In genomic region chr15:90860942-90861675, GRCh38 we compare ENCODE assay signal across 1 cellular context.
TF ChIP-seq lines count a peak whose summit lies in the region.

No MANE protein-coding gene starts in this region.

TF ChIP-seq in HepG2, 621 proteins besides CTCF, POLR2A, EP300 and RAD21 (continued from another document and continues in another):
- peak; percentile 91 for TF ChIP-seq ATF2 (CRISPR knock-in tag; IDR thresholded peaks at IDR 0.05)
- TF ChIP-seq THYN1 (CRISPR knock-in tag; IDR thresholded peaks at IDR 0.05; ENCODE audit: borderline replicate concordance, low read depth), result no peak
- peak; percentile 82 for TF ChIP-seq MED1 (CRISPR knock-in tag; IDR thresholded peaks at IDR 0.05)
- no peak for TF ChIP-seq ZBTB1 (CRISPR knock-in tag; IDR thresholded peaks at IDR 0.05; ENCODE audit: borderline replicate concordance)
- TF ChIP-seq ZNF350 (CRISPR knock-in tag; IDR thresholded peaks at IDR 0.05; ENCODE audit: borderline replicate concordance, low read depth), result no peak
- peak; percentile 49; the same call in 1 of the 2 replicates for TF ChIP-seq NR2F2 (IDR thresholded peaks at IDR 0.05; ENCODE audit: borderline replicate concordance, low read depth)
- no peak for TF ChIP-seq NFE2L1 (CRISPR knock-in tag; IDR thresholded peaks at IDR 0.05; ENCODE audit: borderline replicate concordance)
- peak; percentile 58; the same call in 1 of the 2 replicates for TF ChIP-seq NR2C2 (CRISPR knock-in tag; IDR thresholded peaks at IDR 0.05; ENCODE audit: borderline replicate concordance)
- TF ChIP-seq ZSCAN31 (CRISPR knock-in tag; IDR thresholded peaks at IDR 0.05; ENCODE audit: low read depth), result no peak
- TF ChIP-seq ZNF251 (CRISPR knock-in tag; IDR thresholded peaks at IDR 0.05), result no peak
- no peak for TF ChIP-seq RBAK (CRISPR knock-in tag; IDR thresholded peaks at IDR 0.05)
- TF ChIP-seq ZNF441 (CRISPR knock-in tag; IDR thresholded peaks at IDR 0.05; ENCODE audit: borderline replicate concordance), result peak; percentile 71; the same call in 1 of the 2 replicates
- peak; percentile 86 for TF ChIP-seq ZNF792 (CRISPR knock-in tag; IDR thresholded peaks at IDR 0.05)
- TF ChIP-seq MYC (CRISPR knock-in tag; IDR thresholded peaks at IDR 0.05; ENCODE audit: borderline replicate concordance), result no peak
- peak; percentile 59; the same call in 1 of the 2 replicates for TF ChIP-seq FOXJ3 (CRISPR knock-in tag; IDR thresholded peaks at IDR 0.05; ENCODE audit: borderline replicate concordance)
- TF ChIP-seq CCDC6 (CRISPR knock-in tag; IDR thresholded peaks at IDR 0.05), result peak; percentile 76; the same call in 1 of the 2 replicates
- TF ChIP-seq ARID2 (CRISPR knock-in tag; IDR thresholded peaks at IDR 0.05; ENCODE audit: borderline replicate concordance), result no peak
- no peak for TF ChIP-seq LBX2 (CRISPR knock-in tag; IDR thresholded peaks at IDR 0.05; ENCODE audit: borderline replicate concordance)
- peak; percentile 60; the same call in 1 of the 2 replicates for TF ChIP-seq SIX4 (CRISPR knock-in tag; IDR thresholded peaks at IDR 0.05)
- 0 out of 2 replicates have a peak, but pooled peaks have one; percentile 35 for TF ChIP-seq ETV5 (CRISPR knock-in tag; IDR thresholded peaks at IDR 0.05; ENCODE audit: borderline replicate concordance)
- no peak for TF ChIP-seq HNRNPL (IDR thresholded peaks at IDR 0.05; ENCODE audit: low read depth, low read length)
- TF ChIP-seq NFKBIZ (CRISPR knock-in tag; IDR thresholded peaks at IDR 0.05), result peak; percentile 89; the same call in 1 of the 2 replicates
- TF ChIP-seq TOPORS (CRISPR knock-in tag; IDR thresholded peaks at IDR 0.05), result no peak
- no peak for TF ChIP-seq HIVEP1 (CRISPR knock-in tag; IDR thresholded peaks at IDR 0.05)
- TF ChIP-seq BORCS8-MEF2B (CRISPR knock-in tag; IDR thresholded peaks at IDR 0.05), result no peak
- no peak for TF ChIP-seq SRY (CRISPR knock-in tag; IDR thresholded peaks at IDR 0.05)
- TF ChIP-seq CEBPZ (IDR thresholded peaks at IDR 0.05; ENCODE audit: low read length), result no peak
- no peak for TF ChIP-seq ZNF282 (IDR thresholded peaks at IDR 0.05; ENCODE audit: partially characterized antibody)
- TF ChIP-seq ZXDC (CRISPR knock-in tag; IDR thresholded peaks at IDR 0.05), result no peak
- TF ChIP-seq TP53 (CRISPR knock-in tag; conservative IDR thresholded peaks at IDR 0.05), result no peak
- TF ChIP-seq MBD4 (IDR thresholded peaks at IDR 0.05; ENCODE audit: borderline replicate concordance, low read length), result 0 out of 2 replicates have a peak, but pooled peaks have one; percentile 61
- 0 out of 2 replicates have a peak, but pooled peaks have one; percentile 20 for TF ChIP-seq ZBTB33 (CRISPR knock-in tag; IDR thresholded peaks at IDR 0.05)
- no peak for TF ChIP-seq HCFC1 (IDR thresholded peaks at IDR 0.05; ENCODE audit: low read depth, low read length)
- no peak for TF ChIP-seq THAP8 (CRISPR knock-in tag; IDR thresholded peaks at IDR 0.05; ENCODE audit: borderline replicate concordance)
- TF ChIP-seq ZNF550 (CRISPR knock-in tag; IDR thresholded peaks at IDR 0.05; ENCODE audit: borderline replicate concordance), result no peak
- peak; percentile 81; the same call in 1 of the 2 replicates for TF ChIP-seq ZKSCAN8 (CRISPR knock-in tag; IDR thresholded peaks at IDR 0.05; ENCODE audit: borderline replicate concordance)
- peak; percentile 46; the same call in 1 of the 2 replicates for TF ChIP-seq POGK (CRISPR knock-in tag; conservative IDR thresholded peaks at IDR 0.05)
- TF ChIP-seq TRIM22 (IDR thresholded peaks at IDR 0.05), result no peak
- TF ChIP-seq RFXAP (CRISPR knock-in tag; IDR thresholded peaks at IDR 0.05; ENCODE audit: borderline replicate concordance), result no peak
- no peak for TF ChIP-seq ZNF326 (CRISPR knock-in tag; IDR thresholded peaks at IDR 0.05; ENCODE audit: borderline replicate concordance)
- no peak for TF ChIP-seq MNT (IDR thresholded peaks at IDR 0.05)
- peak; percentile 68; the same call in 1 of the 2 replicates for TF ChIP-seq HMGXB3 (CRISPR knock-in tag; IDR thresholded peaks at IDR 0.05; ENCODE audit: borderline replicate concordance)
